Comparison of ENCODE assay signal across 1 cellular context in genomic region chr1:151510957-151511635, GRCh38.
A peak's percentile ranks its signal among the peaks of the same experiment; 100 is the strongest.
TF ChIP-seq lines count a peak whose summit lies in the region.

A gene with protein sequence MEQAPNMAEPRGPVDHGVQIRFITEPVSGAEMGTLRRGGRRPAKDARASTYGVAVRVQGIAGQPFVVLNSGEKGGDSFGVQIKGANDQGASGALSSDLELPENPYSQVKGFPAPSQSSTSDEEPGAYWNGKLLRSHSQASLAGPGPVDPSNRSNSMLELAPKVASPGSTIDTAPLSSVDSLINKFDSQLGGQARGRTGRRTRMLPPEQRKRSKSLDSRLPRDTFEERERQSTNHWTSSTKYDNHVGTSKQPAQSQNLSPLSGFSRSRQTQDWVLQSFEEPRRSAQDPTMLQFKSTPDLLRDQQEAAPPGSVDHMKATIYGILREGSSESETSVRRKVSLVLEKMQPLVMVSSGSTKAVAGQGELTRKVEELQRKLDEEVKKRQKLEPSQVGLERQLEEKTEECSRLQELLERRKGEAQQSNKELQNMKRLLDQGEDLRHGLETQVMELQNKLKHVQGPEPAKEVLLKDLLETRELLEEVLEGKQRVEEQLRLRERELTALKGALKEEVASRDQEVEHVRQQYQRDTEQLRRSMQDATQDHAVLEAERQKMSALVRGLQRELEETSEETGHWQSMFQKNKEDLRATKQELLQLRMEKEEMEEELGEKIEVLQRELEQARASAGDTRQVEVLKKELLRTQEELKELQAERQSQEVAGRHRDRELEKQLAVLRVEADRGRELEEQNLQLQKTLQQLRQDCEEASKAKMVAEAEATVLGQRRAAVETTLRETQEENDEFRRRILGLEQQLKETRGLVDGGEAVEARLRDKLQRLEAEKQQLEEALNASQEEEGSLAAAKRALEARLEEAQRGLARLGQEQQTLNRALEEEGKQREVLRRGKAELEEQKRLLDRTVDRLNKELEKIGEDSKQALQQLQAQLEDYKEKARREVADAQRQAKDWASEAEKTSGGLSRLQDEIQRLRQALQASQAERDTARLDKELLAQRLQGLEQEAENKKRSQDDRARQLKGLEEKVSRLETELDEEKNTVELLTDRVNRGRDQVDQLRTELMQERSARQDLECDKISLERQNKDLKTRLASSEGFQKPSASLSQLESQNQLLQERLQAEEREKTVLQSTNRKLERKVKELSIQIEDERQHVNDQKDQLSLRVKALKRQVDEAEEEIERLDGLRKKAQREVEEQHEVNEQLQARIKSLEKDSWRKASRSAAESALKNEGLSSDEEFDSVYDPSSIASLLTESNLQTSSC (plus strand): TSS chr1:151511387. CDS start chr1:151518520, 7,133 bp downstream.

TF ChIP-seq in HepG2, 621 proteins besides CTCF, POLR2A, EP300 and RAD21 (continued from another document):
- TF ChIP-seq, protein P1, sequence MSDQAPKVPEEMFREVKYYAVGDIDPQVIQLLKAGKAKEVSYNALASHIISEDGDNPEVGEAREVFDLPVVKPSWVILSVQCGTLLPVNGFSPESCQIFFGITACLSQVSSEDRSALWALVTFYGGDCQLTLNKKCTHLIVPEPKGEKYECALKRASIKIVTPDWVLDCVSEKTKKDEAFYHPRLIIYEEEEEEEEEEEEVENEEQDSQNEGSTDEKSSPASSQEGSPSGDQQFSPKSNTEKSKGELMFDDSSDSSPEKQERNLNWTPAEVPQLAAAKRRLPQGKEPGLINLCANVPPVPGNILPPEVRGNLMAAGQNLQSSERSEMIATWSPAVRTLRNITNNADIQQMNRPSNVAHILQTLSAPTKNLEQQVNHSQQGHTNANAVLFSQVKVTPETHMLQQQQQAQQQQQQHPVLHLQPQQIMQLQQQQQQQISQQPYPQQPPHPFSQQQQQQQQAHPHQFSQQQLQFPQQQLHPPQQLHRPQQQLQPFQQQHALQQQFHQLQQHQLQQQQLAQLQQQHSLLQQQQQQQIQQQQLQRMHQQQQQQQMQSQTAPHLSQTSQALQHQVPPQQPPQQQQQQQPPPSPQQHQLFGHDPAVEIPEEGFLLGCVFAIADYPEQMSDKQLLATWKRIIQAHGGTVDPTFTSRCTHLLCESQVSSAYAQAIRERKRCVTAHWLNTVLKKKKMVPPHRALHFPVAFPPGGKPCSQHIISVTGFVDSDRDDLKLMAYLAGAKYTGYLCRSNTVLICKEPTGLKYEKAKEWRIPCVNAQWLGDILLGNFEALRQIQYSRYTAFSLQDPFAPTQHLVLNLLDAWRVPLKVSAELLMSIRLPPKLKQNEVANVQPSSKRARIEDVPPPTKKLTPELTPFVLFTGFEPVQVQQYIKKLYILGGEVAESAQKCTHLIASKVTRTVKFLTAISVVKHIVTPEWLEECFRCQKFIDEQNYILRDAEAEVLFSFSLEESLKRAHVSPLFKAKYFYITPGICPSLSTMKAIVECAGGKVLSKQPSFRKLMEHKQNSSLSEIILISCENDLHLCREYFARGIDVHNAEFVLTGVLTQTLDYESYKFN (CRISPR knock-in tag; conservative IDR thresholded peaks at IDR 0.05) = peak; percentile 44; the same call in 1 of the 2 replicates
- TF ChIP-seq ZEB1 (IDR thresholded peaks at IDR 0.05; ENCODE audit: insufficient replicate concordance, low read depth) = peak; percentile 63
- no peak for TF ChIP-seq SOX13 (IDR thresholded peaks at IDR 0.05)
- TF ChIP-seq SOX13 (CRISPR knock-in tag; conservative IDR thresholded peaks at IDR 0.05 in 1 of 2, IDR thresholded peaks at IDR 0.05 in 1 of 2) = peak in 1 of 2 experiments; percentile 72; a peak in 2 of 4 replicates
- TF ChIP-seq HMGXB4 (CRISPR knock-in tag; IDR thresholded peaks at IDR 0.05; ENCODE audit: borderline replicate concordance in 1 of 2, low read depth in 1 of 2) = 0 out of 4 replicates have a peak, but pooled peaks of 1 of the 2 experiments have one; percentile 53
- TF ChIP-seq ZNF841 (CRISPR knock-in tag; IDR thresholded peaks at IDR 0.05; ENCODE audit: borderline replicate concordance) = no peak
- TF ChIP-seq ZNF883 (CRISPR knock-in tag; IDR thresholded peaks at IDR 0.05; ENCODE audit: not compliant biosample characterization) = peak; percentile 37
- no peak for TF ChIP-seq TCF7 (IDR thresholded peaks at IDR 0.05; ENCODE audit: low read depth)
- TF ChIP-seq ARID5B (CRISPR knock-in tag; IDR thresholded peaks at IDR 0.05) = peak; percentile 80; the same call in 1 of the 2 replicates
- 0 out of 2 replicates have a peak, but pooled peaks have one; percentile 21 for TF ChIP-seq ZNF274 (CRISPR knock-in tag; IDR thresholded peaks at IDR 0.05)
- TF ChIP-seq BHLHE40 (IDR thresholded peaks at IDR 0.05; ENCODE audit: low read length) = no peak
- TF ChIP-seq KAT7 (CRISPR knock-in tag; IDR thresholded peaks at IDR 0.05; ENCODE audit: borderline replicate concordance) = peak; percentile 76; the same call in 1 of the 2 replicates
- TF ChIP-seq ZNF589 (CRISPR knock-in tag; conservative IDR thresholded peaks at IDR 0.05) = no peak
- peak; percentile 85; the same call in 1 of the 2 replicates for TF ChIP-seq MTA1 (CRISPR knock-in tag; IDR thresholded peaks at IDR 0.05; ENCODE audit: borderline replicate concordance)
- TF ChIP-seq, protein P2, sequence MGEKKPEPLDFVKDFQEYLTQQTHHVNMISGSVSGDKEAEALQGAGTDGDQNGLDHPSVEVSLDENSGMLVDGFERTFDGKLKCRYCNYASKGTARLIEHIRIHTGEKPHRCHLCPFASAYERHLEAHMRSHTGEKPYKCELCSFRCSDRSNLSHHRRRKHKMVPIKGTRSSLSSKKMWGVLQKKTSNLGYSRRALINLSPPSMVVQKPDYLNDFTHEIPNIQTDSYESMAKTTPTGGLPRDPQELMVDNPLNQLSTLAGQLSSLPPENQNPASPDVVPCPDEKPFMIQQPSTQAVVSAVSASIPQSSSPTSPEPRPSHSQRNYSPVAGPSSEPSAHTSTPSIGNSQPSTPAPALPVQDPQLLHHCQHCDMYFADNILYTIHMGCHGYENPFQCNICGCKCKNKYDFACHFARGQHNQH (CRISPR knock-in tag; IDR thresholded peaks at IDR 0.05) = peak; percentile 50; the same call in 1 of the 2 replicates
- TF ChIP-seq NR2F6 (IDR thresholded peaks at IDR 0.05) = no peak
- TF ChIP-seq NR2F6 (CRISPR knock-in tag; IDR thresholded peaks at IDR 0.05) = peak; percentile 37; the same call in 1 of the 2 replicates
- no peak for TF ChIP-seq ARID2 (CRISPR knock-in tag; IDR thresholded peaks at IDR 0.05; ENCODE audit: borderline replicate concordance)
